ENCODE assay signal across 34 cellular contexts in genomic region chr5:32494827-32495226, GRCh38.
"Had no signal": no experiment of that assay in that cellular context is flagged by ENCODE, and none has a peak within 500 bp of the region (broad histone marks: within the 10 kb centered on the region; RNA-seq: fewer than 3 reads in every experiment).

No MANE protein-coding gene starts in this region.

- H3K27me3 ChIP-seq: MG63 had no signal

- H3K4me3 ChIP-seq: MG63 had no signal

- H3K9me3 ChIP-seq: MG63 had no signal

- H3K36me3 ChIP-seq: MG63 had no signal

- DNase-seq: Karpas-422, Kasumi-1, MG63, MM.1S, MV-4-11, NCI-H1048, NCI-H1092, NCI-H1092 treated with DMSO at 0.1 percent for 48 hours, NCI-H1105 treated with DMSO at 0.1 percent for 48 hours, NCI-H1417, NCI-H1417 treated with DMSO at 0.1 percent for 48 hours, NCI-H1436, NCI-H1436 treated with DMSO at 0.1 percent for 48 hours, NCI-H146, NCI-H1694, NCI-H1694 treated with DMSO at 0.1 percent for 48 hours, NCI-H187, NCI-H187 treated with DMSO at 0.1 percent for 48 hours, NCI-H1930, NCI-H2029, NCI-H2029 treated with DMSO at 0.1 percent for 48 hours, NCI-H2081, NCI-H2081 treated with DMSO at 0.1 percent for 48 hours, NCI-H2107, NCI-H2171, NCI-H2171 treated with DMSO at 0.1 percent for 48 hours, NCI-H2227 treated with DMSO at 0.1 percent for 48 hours, NCI-H226, NCI-H345, NCI-H446, NCI-H446 treated with DMSO at 0.1 percent for 48 hours, NCI-H510A, NCI-H510A treated with DMSO at 0.1 percent for 48 hours, NCI-H524 treated with DMSO at 0.1 percent for 48 hours had no signal
